12 cellular contexts compared by ENCODE assay signal in the genomic region with DNA sequence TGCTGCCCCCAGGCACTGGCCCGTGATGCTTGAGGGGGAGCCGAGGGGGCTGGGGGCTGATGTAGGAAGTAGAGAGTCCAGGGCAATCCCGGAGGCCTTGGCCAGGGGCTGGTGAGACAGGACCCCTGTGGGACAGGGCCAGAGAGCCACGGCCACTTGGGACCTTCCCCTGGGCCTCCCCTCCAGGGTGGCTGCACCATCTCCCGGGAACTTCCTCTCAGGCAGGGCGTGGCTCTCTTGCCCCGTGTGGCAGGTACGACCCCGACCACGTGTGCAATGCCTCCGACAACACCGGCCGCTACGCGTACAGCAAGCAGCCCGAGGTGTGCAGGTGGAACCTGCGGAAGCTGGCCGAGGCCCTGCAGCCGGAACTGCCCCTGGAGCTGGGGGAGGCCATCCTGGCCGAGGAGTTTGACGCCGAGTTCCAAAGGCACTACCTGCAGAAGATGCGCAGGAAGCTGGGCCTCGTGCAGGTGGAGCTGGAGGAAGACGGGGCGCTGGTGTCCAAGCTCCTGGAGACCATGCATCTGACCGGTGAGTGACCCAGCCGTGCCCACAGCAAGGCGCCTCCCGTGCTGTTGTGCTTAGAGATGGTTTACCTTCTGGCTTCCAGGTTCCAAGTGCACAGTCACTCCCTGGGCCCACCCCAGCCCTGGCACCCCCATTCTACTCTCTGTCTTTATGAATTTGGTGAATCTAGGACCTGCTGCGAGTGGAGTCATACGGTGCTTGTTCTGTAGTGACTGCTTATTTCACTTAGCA. TPM values are rescaled to one million over a fixed set of nuclear protein-coding genes. Genes with fewer than 3 reads are reported as not detected.
DNase-seq lines count a peak whose midpoint lies in the region; ATAC-seq, FAIRE-seq and TF ChIP-seq lines count a peak whose summit lies in the region.
"Had no signal": no experiment of that assay in that cellular context is flagged by ENCODE, and none has a peak within 500 bp of the region (broad histone marks: within the 10 kb centered on the region; RNA-seq: fewer than 3 reads in every experiment).

No MANE protein-coding gene starts in this region.

- H3K4ac ChIP-seq in H1 (replicated peaks; ENCODE audit: insufficient read length, low read depth, low read length) = no peak overlapping the region
- no peak overlapping the region for H3K4ac ChIP-seq in trophoblast cell (ENCODE audit: low read depth, low read length)

- H3K18ac ChIP-seq in H1 (ENCODE audit: extremely low read depth, low read length) (no peak overlapping the region), trophoblast cell (ENCODE audit: low read length) (no peak overlapping the region)

- H2BK15ac ChIP-seq in H1 (ENCODE audit: low read length) = no peak overlapping the region

- no peak overlapping the region for H2AFZ ChIP-seq in H1 (ENCODE audit: low read length)
- no peak overlapping the region for H2AFZ ChIP-seq in trophoblast cell (ENCODE audit: insufficient read depth, low read length, poor library complexity)

- TF ChIP-seq EP300 in H1 (IDR thresholded peaks at IDR 0.05; ENCODE audit: borderline replicate concordance in 1 of 2, low read depth in 2 of 2, low read length in 2 of 2) (no peak), gastroesophageal sphincter (IDR thresholded peaks at IDR 0.05) (no peak)

- TF ChIP-seq POLR2A in H1 (IDR thresholded peaks at IDR 0.05; ENCODE audit: control extremely low read depth in 1 of 2, low read depth in 2 of 2, low read length in 2 of 2) (no peak), lower leg skin (IDR thresholded peaks at IDR 0.05) (no peak), gastroesophageal sphincter (IDR thresholded peaks at IDR 0.05) (no peak)

- H2BK20ac ChIP-seq in H1 (ENCODE audit: low read length) = no peak overlapping the region

- no peak overlapping the region for H3K4me3 ChIP-seq in Caco-2 (ENCODE audit: low read depth, low read length)
- no peak overlapping the region for H3K4me3 ChIP-seq in HEK293 (ENCODE audit: low read depth, low read length)
- no peak overlapping the region for H3K4me3 ChIP-seq in H1 (ENCODE audit: extremely low read depth in 1 of 4, insufficient read depth in 2 of 4, low read depth in 3 of 4, low read length in 4 of 4)
- peak overlapping the region; percentile 10 for H3K4me3 ChIP-seq in trophoblast cell (ENCODE audit: low read depth, low read length)
- no peak overlapping the region for H3K4me3 ChIP-seq in lower leg skin (ENCODE audit: low read depth, poor library complexity, severe bottlenecking)
- H3K4me3 ChIP-seq in gastroesophageal sphincter = no peak overlapping the region

- H3K9ac ChIP-seq in H1 (replicated peaks in 1 of 4; ENCODE audit: extremely low read depth in 1 of 4, low read depth in 3 of 4, low read length in 3 of 4) = no peak overlapping the region
- no peak overlapping the region for H3K9ac ChIP-seq in trophoblast cell (ENCODE audit: low read length)

- H4K12ac ChIP-seq in trophoblast cell (ENCODE audit: low read depth, low read length) = no peak overlapping the region

- DNase-seq in Caco-2 (no peak), H1 (ENCODE audit: low read depth in 1 of 2, low spot score in 2 of 2) (no peak), trophoblast cell (no peak), lower leg skin (ENCODE audit: low spot score in 2 of 2) (no peak)
- DNase-seq: NCI-H2029 treated with DMSO at 0.1 percent for 48 hours, NCI-H774 had no signal

- no peaks in the 10 kb centered on the region for H3K9me3 Mint-ChIP-seq in Caco-2 (ENCODE audit: unreplicated experiment)
- H3K9me3 Mint-ChIP-seq: CD4-positive, CD25-positive, alpha-beta regulatory T cell had no signal

- H3K79me1 ChIP-seq in H1 (ENCODE audit: low read depth, low read length) = peaks cover 5% of the 10 kb centered on the region; the same call in 1 of the 2 replicates
- no peaks in the 10 kb centered on the region for H3K79me1 ChIP-seq in trophoblast cell (ENCODE audit: low read length)

- H2BK5ac ChIP-seq in H1 (ENCODE audit: low read depth, low read length) (no peak overlapping the region), trophoblast cell (ENCODE audit: low read depth, low read length, poor library complexity) (no peak overlapping the region)

- H3K36me3 ChIP-seq in Caco-2 (ENCODE audit: control insufficient read depth, insufficient read depth, low read length) (no peaks in the 10 kb centered on the region; the same call in 1 of the 2 replicates), HEK293 (ENCODE audit: control insufficient read depth in 2 of 2, insufficient read depth in 1 of 2, low read length in 2 of 2) (peaks cover 33 to 90% of the 10 kb centered on the region in 2 experiments), H1 (ENCODE audit: control insufficient read depth in 2 of 4, insufficient read depth in 4 of 4, low read length in 3 of 4) (peaks cover 4 to 32% (median 21%) of the 10 kb centered on the region in 4 experiments; a peak in 7 of 8 replicates), trophoblast cell (ENCODE audit: control insufficient read depth in 1 of 2, insufficient read depth in 2 of 2, low read length in 2 of 2) (peaks cover 62% of the 10 kb centered on the region in 2 experiments), gastroesophageal sphincter (peaks cover 0 to 100% of the 10 kb centered on the region in 2 donors)

- no peak for TF ChIP-seq RAD21 in H1 (IDR thresholded peaks at IDR 0.05 in 1 of 2, conservative IDR thresholded peaks at IDR 0.05 in 1 of 2; ENCODE audit: low read depth in 2 of 2, low read length in 2 of 2)

- CTCF ChIA-PET in Caco-2 (lab: Charles Lee) = no interaction called here
- CTCF ChIA-PET in HEK293 (lab: Yijun Ruan, JAX) = interaction anchor here (2.7 kb wide), 1 partner anchor 60 kb away, joined by 24 read pairs; no protein-coding TSS in a partner anchor
- CTCF ChIA-PET in H1 (lab: Charles Lee; ENCODE audit: partially characterized antibody) = interaction anchor here (0.8 to 3.4 kb wide), 10 partner anchors 20 to 337 kb away, joined by 3 to 20 read pairs (median 4); no protein-coding TSS in a partner anchor

- ATAC-seq in HG03039 (IDR thresholded peaks at IDR 0.05; ENCODE audit: unreplicated experiment) (no peak), gastroesophageal sphincter (no peak)

- peaks cover 0 to 13% of the 10 kb centered on the region in 2 experiments; a peak in 1 of 4 replicates for H3K79me2 ChIP-seq in H1 (ENCODE audit: control insufficient read depth in 1 of 2, insufficient read depth in 2 of 2, low read length in 2 of 2)
- no peaks in the 10 kb centered on the region for H3K79me2 ChIP-seq in trophoblast cell (ENCODE audit: control insufficient read depth, insufficient read depth, low read length, poor library complexity)

- no peaks in the 10 kb centered on the region for H3K27me3 Mint-ChIP-seq in Caco-2 (ENCODE audit: insufficient read depth, unreplicated experiment)
- H3K27me3 Mint-ChIP-seq: CD4-positive, CD25-positive, alpha-beta regulatory T cell had no signal

- no peak overlapping the region for H3K27ac ChIP-seq in HEK293 (ENCODE audit: extremely low read depth, low read depth, low read length)
- H3K27ac ChIP-seq in H1 (ENCODE audit: low read depth, low read length) = no peak overlapping the region
- no peak overlapping the region for H3K27ac ChIP-seq in trophoblast cell (ENCODE audit: low read depth, low read length)
- no peak overlapping the region for H3K27ac ChIP-seq in gastroesophageal sphincter
- H3K27ac ChIP-seq: HL-60 had no signal

- H2AK5ac ChIP-seq in H1 (ENCODE audit: low read depth, low read length) (no peak overlapping the region), trophoblast cell (ENCODE audit: low read length) (no peak overlapping the region)

- H4K8ac ChIP-seq in H1 (ENCODE audit: extremely low read depth, insufficient read depth, low read length) = peak overlapping the region; percentile 74
- H4K8ac ChIP-seq in trophoblast cell (ENCODE audit: low read depth, low read length) = no peak overlapping the region

- H3K23ac ChIP-seq in H1 (ENCODE audit: insufficient read length) = no peak overlapping the region
- no peak overlapping the region for H3K23ac ChIP-seq in trophoblast cell (ENCODE audit: low read length)

- H3K4me1 ChIP-seq in Caco-2 = no peaks in the 10 kb centered on the region
- no peaks in the 10 kb centered on the region for H3K4me1 ChIP-seq in HEK293 (ENCODE audit: control insufficient read depth, insufficient read depth, low read length)
- peaks cover 0 to 3% (median 1%) of the 10 kb centered on the region in 4 experiments; a peak in 2 of 7 replicates for H3K4me1 ChIP-seq in H1 (replicated peaks in 1 of 4; ENCODE audit: control insufficient read depth in 3 of 4, insufficient read depth in 4 of 4, low read length in 3 of 4)
- peaks cover 0 to 4% of the 10 kb centered on the region in 2 experiments for H3K4me1 ChIP-seq in trophoblast cell (ENCODE audit: control insufficient read depth in 1 of 2, insufficient read depth in 2 of 2, low read length in 2 of 2)
- H3K4me1 ChIP-seq in gastroesophageal sphincter = peaks cover 0 to 43% (median 0%) of the 10 kb centered on the region in 3 donors

- H3K4me2 ChIP-seq in H1 (ENCODE audit: insufficient read depth in 1 of 2, low read depth in 2 of 2, low read length in 2 of 2) = no peak overlapping the region
- H3K4me2 ChIP-seq in trophoblast cell (ENCODE audit: low read length) = no peak overlapping the region

- H2BK12ac ChIP-seq in H1 (ENCODE audit: low read depth, low read length) = no peak overlapping the region
- H2BK12ac ChIP-seq in trophoblast cell (ENCODE audit: low read length) = no peak overlapping the region

- no peak overlapping the region for H3K14ac ChIP-seq in H1 (ENCODE audit: insufficient read length)
- no peak overlapping the region for H3K14ac ChIP-seq in trophoblast cell (ENCODE audit: low read length)

- H3K23me2 ChIP-seq in H1 (ENCODE audit: low read depth, low read length) = no peaks in the 10 kb centered on the region

- 95% methylated on average over 30 of the region's 32 CpGs; no CpG with 5 or more reads in 1 of the 2 experiments for WGBS in H1 (ENCODE audit: extremely low coverage in 1 of 2, insufficient coverage in 1 of 2, insufficient read length in 1 of 2, insufficient replicate concordance in 2 of 2, low coverage in 1 of 2, low lambda C conversion rate in 2 of 2, missing lambda C conversion rate in 1 of 2), 2 experiments
- WGBS in trophoblast cell (ENCODE audit: extremely low coverage, insufficient coverage, insufficient read length) = no CpG with 5 or more reads among the region's 32 CpGs
- WGBS in lower leg skin, 2 donors = 88 to 90% methylated on average over 16 to 31 of the region's 32 CpGs
- 81 to 93% methylated on average over 4 to 5 of the region's 32 CpGs for WGBS in gastroesophageal sphincter (ENCODE audit: low coverage in 1 of 2), 2 donors

- TF ChIP-seq CTCF in Caco-2 (IDR thresholded peaks at IDR 0.05; ENCODE audit: insufficient read depth in 1 of 2, low read depth in 1 of 2, low read length in 1 of 2, severe bottlenecking in 1 of 2, unreplicated experiment in 1 of 2) (no peak), HEK293 (tag by site-specific recombination; IDR thresholded peaks at IDR 0.05) (no peak), H1 (IDR thresholded peaks at IDR 0.05; ENCODE audit: control extremely low read depth in 1 of 3, insufficient read depth in 1 of 3, low read depth in 1 of 3, low read length in 3 of 3) (no peak), lower leg skin (IDR thresholded peaks at IDR 0.05) (no peak), gastroesophageal sphincter (IDR thresholded peaks at IDR 0.05) (no peak)

- no peak for FAIRE-seq in H1 (lab: Jason Lieb, UNC)
- FAIRE-seq: H54 had no signal

- H3K9me3 ChIP-seq in Caco-2 (no peaks in the 10 kb centered on the region), HEK293 (ENCODE audit: control insufficient read depth, insufficient read depth, low read depth, low read length) (no peaks in the 10 kb centered on the region), H1 (ENCODE audit: insufficient read depth in 2 of 2, low read depth in 1 of 2, low read length in 1 of 2) (no peaks in the 10 kb centered on the region), trophoblast cell (ENCODE audit: insufficient read depth, low read depth, low read length) (peaks cover 4% of the 10 kb centered on the region), gastroesophageal sphincter (no peaks in the 10 kb centered on the region)

- POLR2A ChIA-PET in Caco-2 (lab: Charles Lee) = no interaction called here
- POLR2A ChIA-PET in HEK293 (lab: Yijun Ruan, JAX) = no interaction called here
- POLR2A ChIA-PET in H1 (lab: Charles Lee; ENCODE audit: partially characterized antibody) = interaction anchor here (1.5 kb wide), 1 partner anchor 9 kb away, joined by 4 read pairs; no protein-coding TSS in a partner anchor

- no TSS peak for BruUV-seq in Caco-2 (replicated peaks; lab: Mats Ljungman, UMichigan)

- no peak overlapping the region for H2BK120ac ChIP-seq in H1 (replicated peaks; ENCODE audit: low read depth, low read length)
- no peak overlapping the region for H2BK120ac ChIP-seq in trophoblast cell (ENCODE audit: insufficient read depth, low read length, poor library complexity)

- H3K56ac ChIP-seq in H1 (replicated peaks; ENCODE audit: insufficient read length, low read depth, low read length) = no peak overlapping the region

- peaks cover 65% of the 10 kb centered on the region for H3K36me3 Mint-ChIP-seq in Caco-2 (ENCODE audit: insufficient read depth, unreplicated experiment)

- H3K4me1 Mint-ChIP-seq in Caco-2 (ENCODE audit: low read depth, unreplicated experiment) = peaks cover 6% of the 10 kb centered on the region

- no peaks in the 10 kb centered on the region for H3K27me3 ChIP-seq in Caco-2 (replicated peaks; ENCODE audit: control insufficient read depth, insufficient read depth, low read length)
- no peaks in the 10 kb centered on the region for H3K27me3 ChIP-seq in H1 (replicated peaks in 1 of 4; ENCODE audit: control insufficient read depth in 3 of 4, extremely low read depth in 1 of 4, insufficient read depth in 3 of 4, low read length in 3 of 4)
- no peaks in the 10 kb centered on the region for H3K27me3 ChIP-seq in trophoblast cell (ENCODE audit: insufficient read depth, low read length)
- H3K27me3 ChIP-seq in gastroesophageal sphincter = no peaks in the 10 kb centered on the region

- no peak overlapping the region for H4K5ac ChIP-seq in H1 (ENCODE audit: insufficient read length, low read depth, low read length)

- no peak overlapping the region for H3K4me3 Mint-ChIP-seq in Caco-2 (ENCODE audit: unreplicated experiment)

- no peak overlapping the region for H4K91ac ChIP-seq in H1 (replicated peaks; ENCODE audit: insufficient read length, low read length)
- no peak overlapping the region for H4K91ac ChIP-seq in trophoblast cell (ENCODE audit: low read depth, low read length)

- intact Hi-C loops in Caco-2 (cut with micrococcal nuclease; ENCODE audit: unreplicated experiment) = loop anchor here (1.0 kb wide), 1 partner anchor 61 kb away; no protein-coding TSS in a partner anchor
- intact Hi-C loops in lower leg skin (cut with DNase I; ENCODE audit: low total_unique reads) = no loop called here

- peaks cover 8 to 24% of the 10 kb centered on the region in 2 experiments for H4K20me1 ChIP-seq in H1 (replicated peaks in 1 of 2; ENCODE audit: control insufficient read depth in 1 of 2, insufficient read depth in 2 of 2, low read length in 2 of 2)

- H3K27ac Mint-ChIP-seq in Caco-2 (ENCODE audit: unreplicated experiment) = peak overlapping the region; percentile 55

RNA-seq across cellular contexts. Expression of gene SELENOO, which starts 9.7 kb away (rescaled TPM):
- 29.3 and 29.5 TPM in 2 replicates for total RNA-seq in Caco-2 (2022)
- total RNA-seq in H1 (2021; fragmentation: NEBNext Ultra II Directional; extraction: Animal tissue kit (Norgen Biotek cat#: 25700)) = 16.8 and 18.6 TPM in 2 replicates
- 25.1 and 34.1 TPM in 2 replicates for polyA plus RNA-seq in H1 (2011; rRNA removed)
- 30.9 TPM for polyA plus RNA-seq in H1 (2011; cell fraction: cytosol; rRNA removed)
- 69.8 TPM for polyA plus RNA-seq in H1 (2011; cell fraction: nucleus; rRNA removed)
- polyA plus RNA-seq in H1 (2012, experiment 1 of 2) = 12.9 to 24.6 TPM (median 20.6 TPM) in 4 replicates
- polyA plus RNA-seq in H1 (2012, experiment 2 of 2) = 13.2 TPM
- polyA plus RNA-seq in H1 (2013, experiment 1 of 2) = 16.6 TPM
- polyA plus RNA-seq in H1 (2013, experiment 2 of 2) = 14.1 TPM
- polyA minus RNA-seq in H1 (2011; rRNA and poly(A)+ RNA removed) = 6.4 and 7.1 TPM in 2 replicates
- polyA minus RNA-seq in H1 (2011; cell fraction: cytosol; rRNA and poly(A)+ RNA removed) = 6.4 TPM
- polyA minus RNA-seq in H1 (2011; cell fraction: nucleus; rRNA and poly(A)+ RNA removed) = 9.8 TPM
- polyA plus RNA-seq in trophoblast cell (2013) = 13.6 and 13.8 TPM in 2 replicates
- total RNA-seq in lower leg skin = 10 to 100 TPM; 33.3 to 52.3 (median 43.1) TPM
- 10 to 100 TPM; 19.9 to 42.6 (median 27.3) TPM for total RNA-seq in gastroesophageal sphincter

RNA-seq across cellular contexts. Expression of gene TRABD, which starts 24.8 kb away (rescaled TPM):
- total RNA-seq in Caco-2 (2022) (33.5 and 35.0 TPM in 2 replicates), lower leg skin (10 to 100 TPM; 31.5 to 62.7 (median 46.4) TPM), gastroesophageal sphincter (10 to 100 TPM; 15.7 to 22.0 (median 19.0) TPM)
- 57.5 and 60.0 TPM in 2 replicates for total RNA-seq in H1 (2021; fragmentation: NEBNext Ultra II Directional; extraction: Animal tissue kit (Norgen Biotek cat#: 25700))
- 44.2 and 88.8 TPM in 2 replicates for polyA plus RNA-seq in H1 (2011; rRNA removed)
- polyA plus RNA-seq in H1 (2011; cell fraction: cytosol; rRNA removed) = 59.7 TPM
- polyA plus RNA-seq in H1 (2011; cell fraction: nucleus; rRNA removed) = 170 TPM
- 38.3 to 63.0 TPM (median 60.8 TPM) in 4 replicates for polyA plus RNA-seq in H1 (2012, experiment 1 of 2)
- polyA plus RNA-seq in H1 (2012, experiment 2 of 2) = 46.4 TPM
- polyA plus RNA-seq in H1 (2013, experiment 1 of 2) = 46.6 TPM
- 45.5 TPM for polyA plus RNA-seq in H1 (2013, experiment 2 of 2)
- polyA minus RNA-seq in H1 (2011; rRNA and poly(A)+ RNA removed) = 17.2 and 19.0 TPM in 2 replicates
- 23.3 TPM for polyA minus RNA-seq in H1 (2011; cell fraction: cytosol; rRNA and poly(A)+ RNA removed)
- polyA minus RNA-seq in H1 (2011; cell fraction: nucleus; rRNA and poly(A)+ RNA removed) = 30.3 TPM
- 43.0 and 44.0 TPM in 2 replicates for polyA plus RNA-seq in trophoblast cell (2013)

RNA-seq across cellular contexts. Expression of gene TUBGCP6, which starts 34.3 kb away (rescaled TPM):
- total RNA-seq in Caco-2 (2022) (29.3 and 34.2 TPM in 2 replicates), lower leg skin (10 to 100 TPM; 37.1 to 67.0 (median 52.5) TPM), gastroesophageal sphincter (10 to 100 TPM; 26.1 to 48.3 (median 37.4) TPM)
- 23.5 and 24.7 TPM in 2 replicates for total RNA-seq in H1 (2021; fragmentation: NEBNext Ultra II Directional; extraction: Animal tissue kit (Norgen Biotek cat#: 25700))
- polyA plus RNA-seq in H1 (2011; rRNA removed) = 24.2 and 33.6 TPM in 2 replicates
- polyA plus RNA-seq in H1 (2011; cell fraction: cytosol; rRNA removed) = 23.5 TPM
- polyA plus RNA-seq in H1 (2011; cell fraction: nucleus; rRNA removed) = 176 TPM
- polyA plus RNA-seq in H1 (2012, experiment 1 of 2) = 18.5 to 28.4 TPM (median 26.1 TPM) in 4 replicates
- 17.2 TPM for polyA plus RNA-seq in H1 (2012, experiment 2 of 2)
- 14.6 TPM for polyA plus RNA-seq in H1 (2013, experiment 1 of 2)
- polyA plus RNA-seq in H1 (2013, experiment 2 of 2) = 13.0 TPM
- polyA minus RNA-seq in H1 (2011; rRNA and poly(A)+ RNA removed) = 14.8 and 14.9 TPM in 2 replicates
- 13.8 TPM for polyA minus RNA-seq in H1 (2011; cell fraction: cytosol; rRNA and poly(A)+ RNA removed)
- 34.9 TPM for polyA minus RNA-seq in H1 (2011; cell fraction: nucleus; rRNA and poly(A)+ RNA removed)
- 9.8 and 10.1 TPM in 2 replicates for polyA plus RNA-seq in trophoblast cell (2013)

RNA-seq across cellular contexts. Expression of gene PANX2, which starts 40.0 kb away (rescaled TPM):
- 2.2 and 2.6 TPM in 2 replicates for total RNA-seq in Caco-2 (2022)
- total RNA-seq in H1 (2021; fragmentation: NEBNext Ultra II Directional; extraction: Animal tissue kit (Norgen Biotek cat#: 25700)) = 5.0 and 5.4 TPM in 2 replicates
- polyA plus RNA-seq in H1 (2011; rRNA removed) = 3.5 and 6.0 TPM in 2 replicates
- polyA plus RNA-seq in H1 (2011; cell fraction: cytosol; rRNA removed) = 4.2 TPM
- polyA plus RNA-seq in H1 (2011; cell fraction: nucleus; rRNA removed) = 8.3 TPM
- 3.9 to 6.9 TPM (median 5.9 TPM) in 4 replicates for polyA plus RNA-seq in H1 (2012, experiment 1 of 2)
- 4.1 TPM for polyA plus RNA-seq in H1 (2012, experiment 2 of 2)
- polyA plus RNA-seq in H1 (2013, experiment 1 of 2) = 4.8 TPM
- 5.1 TPM for polyA plus RNA-seq in H1 (2013, experiment 2 of 2)
- 0.78 and 0.91 TPM in 2 replicates for polyA minus RNA-seq in H1 (2011; rRNA and poly(A)+ RNA removed)
- polyA minus RNA-seq in H1 (2011; cell fraction: cytosol; rRNA and poly(A)+ RNA removed) = 2.8 TPM
- polyA minus RNA-seq in H1 (2011; cell fraction: nucleus; rRNA and poly(A)+ RNA removed) = 2.8 TPM
- 4.0 TPM in 2 replicates for polyA plus RNA-seq in trophoblast cell (2013)
- total RNA-seq in lower leg skin = 1 to 10 TPM; 1.4 to 4.3 (median 1.8) TPM
- under 1 TPM in 2 of 4 donors, not detected in 2; 0.13 to 0.46 TPM for total RNA-seq in gastroesophageal sphincter
- total RNA-seq: CD4-positive, CD25-positive, alpha-beta regulatory T cell had no signal
- polyA plus RNA-seq: CD4-positive, CD25-positive, alpha-beta regulatory T cell had no signal

RNA-seq across cellular contexts. Expression of gene HDAC10, which starts 40.5 kb away (rescaled TPM):
- 61.3 and 63.5 TPM in 2 replicates for total RNA-seq in Caco-2 (2022)
- 21.2 and 26.4 TPM in 2 replicates for total RNA-seq in H1 (2021; fragmentation: NEBNext Ultra II Directional; extraction: Animal tissue kit (Norgen Biotek cat#: 25700))
- polyA plus RNA-seq in H1 (2011; rRNA removed) = 11.2 and 18.8 TPM in 2 replicates
- polyA plus RNA-seq in H1 (2011; cell fraction: cytosol; rRNA removed) = 11.2 TPM
- polyA plus RNA-seq in H1 (2011; cell fraction: nucleus; rRNA removed) = 131 TPM
- 13.3 to 28.3 TPM (median 25.5 TPM) in 4 replicates for polyA plus RNA-seq in H1 (2012, experiment 1 of 2)
- polyA plus RNA-seq in H1 (2012, experiment 2 of 2) = 14.3 TPM
- 11.9 TPM for polyA plus RNA-seq in H1 (2013, experiment 1 of 2)
- polyA plus RNA-seq in H1 (2013, experiment 2 of 2) = 11.8 TPM
- polyA minus RNA-seq in H1 (2011; rRNA and poly(A)+ RNA removed) = 6.1 and 7.2 TPM in 2 replicates
- polyA minus RNA-seq in H1 (2011; cell fraction: cytosol; rRNA and poly(A)+ RNA removed) = 11.4 TPM
- 34.8 TPM for polyA minus RNA-seq in H1 (2011; cell fraction: nucleus; rRNA and poly(A)+ RNA removed)
- 16.1 TPM in 2 replicates for polyA plus RNA-seq in trophoblast cell (2013)
- 10 to 100 TPM; 36.4 to 60.7 (median 45.7) TPM for total RNA-seq in lower leg skin
- total RNA-seq in gastroesophageal sphincter = 10 to 100 TPM in 3 of 4 donors, 1 to 10 TPM in 1; 9.4 to 24.7 (median 12.5) TPM
